Comparison of ENCODE assay signal across 26 cellular contexts in genomic region chr21:43971201-43971991, GRCh38. TPM values are rescaled to one million over a fixed set of nuclear protein-coding genes. Genes with fewer than 3 reads are reported as not detected.
DNase-seq lines count a peak whose midpoint lies in the region; ATAC-seq, FAIRE-seq and TF ChIP-seq lines count a peak whose summit lies in the region.
"Had no signal": no experiment of that assay in that cellular context is flagged by ENCODE, and none has a peak within 500 bp of the region (broad histone marks: within the 10 kb centered on the region; RNA-seq: fewer than 3 reads in every experiment).

No MANE protein-coding gene starts in this region.

- intact Hi-C loops in right lobe of liver (cut with DNase I) = no loop called here

- CTCF ChIA-PET in H1 (lab: Charles Lee; ENCODE audit: partially characterized antibody) = interaction anchor here (0.6 to 1.0 kb wide), 2 partner anchors 49 to 159 kb away, joined by 3 read pairs; no protein-coding TSS in a partner anchor

- H3K27ac ChIP-seq in H1 (ENCODE audit: low read depth, low read length) = no peak overlapping the region
- peak overlapping the region in 1 of 3 donors; percentile 13 for H3K27ac ChIP-seq in right lobe of liver
- H3K27ac ChIP-seq in coronary artery = no peak overlapping the region
- H3K27ac ChIP-seq: GM23248, HL-60 had no signal

- H4K8ac ChIP-seq in H1 (ENCODE audit: extremely low read depth, insufficient read depth, low read length) = peak overlapping the region; percentile 57; the same call in 1 of the 2 replicates

- H3K9me3 Mint-ChIP-seq in activated naive CD8-positive, alpha-beta T cell (ENCODE audit: low read depth) = no peaks in the 10 kb centered on the region
- no peaks in the 10 kb centered on the region for H3K9me3 Mint-ChIP-seq in activated naive CD8-positive, alpha-beta T cell treated with anti-CD3 and anti-CD28 coated beads, Interleukin-2, amount 50 U/mL, for 24 hours
- no peaks in the 10 kb centered on the region for H3K9me3 Mint-ChIP-seq in stimulated activated effector memory CD8-positive, alpha-beta T cell treated with anti-CD3 and anti-CD28 coated beads, Interleukin-12 subunit alpha, Interleukin-12 subunit beta, amount 100 ng/mL, for 72 hours
- H3K9me3 Mint-ChIP-seq: activated CD8-positive, alpha-beta T cell treated with anti-CD3 and anti-CD28 coated beads for 36 hours had no signal

- H3K4me3 ChIP-seq in H1 (ENCODE audit: extremely low read depth in 1 of 4, insufficient read depth in 2 of 4, low read depth in 3 of 4, low read length in 4 of 4) (no peak overlapping the region), right lobe of liver (no peak overlapping the region), coronary artery (no peak overlapping the region)
- H3K4me3 ChIP-seq: GM23248, lung had no signal

- no peak for DNase-seq in activated naive CD8-positive, alpha-beta T cell treated with anti-CD3 and anti-CD28 coated beads, Interleukin-2, amount 50 U/mL, for 24 hours
- DNase-seq in H1 (ENCODE audit: low read depth in 1 of 2, low spot score in 2 of 2) = no peak
- DNase-seq in right lobe of liver = peak in 2 of 3 donors; percentile 65 to 67
- no peak for DNase-seq in stimulated activated effector memory CD8-positive, alpha-beta T cell treated with anti-CD3 and anti-CD28 coated beads, Interleukin-12 subunit alpha, Interleukin-12 subunit beta, amount 100 ng/mL, for 72 hours (ENCODE audit: low spot score in 2 of 2)
- DNase-seq in coronary artery (ENCODE audit: low spot score) = no peak
- no peak for DNase-seq in NCI-H146 (lab: John Stamatoyannopoulos, UW)
- DNase-seq in DMS153 treated with DMSO at 0.1 percent for 48 hours (lab: John Stamatoyannopoulos, UW; ENCODE audit: unreplicated experiment) = no peak
- DNase-seq: activated CD8-positive, alpha-beta T cell treated with anti-CD3 and anti-CD28 coated beads for 36 hours; activated gamma-delta T cell treated with Interleukin-2 at 50 U/mL for 16 hours; activated T-cell treated with anti-CD3 and anti-CD28 coated beads for 4 hours; DND-41; GM23248; NCI-H1105 treated with DMSO at 0.1 percent for 48 hours; NCI-H2081; NCI-H446 treated with DMSO at 0.1 percent for 48 hours; occipital lobe; stimulated activated CD4-positive, alpha-beta T cell treated with anti-CD3 and anti-CD28 coated beads, Interleukin-15, amount 100 ng/mL, for 24 hours had no signal

- H3K4me1 ChIP-seq in H1 (replicated peaks in 1 of 4; ENCODE audit: control insufficient read depth in 3 of 4, insufficient read depth in 4 of 4, low read length in 3 of 4) (no peaks in the 10 kb centered on the region; a peak in 1 of 7 replicates), right lobe of liver (peaks cover 0 to 11% (median 0%) of the 10 kb centered on the region in 4 donors)

- no peak overlapping the region for H2BK20ac ChIP-seq in H1 (ENCODE audit: low read length)

- no peaks in the 10 kb centered on the region for H3K27me3 ChIP-seq in H1 (replicated peaks in 1 of 4; ENCODE audit: control insufficient read depth in 3 of 4, extremely low read depth in 1 of 4, insufficient read depth in 3 of 4, low read length in 3 of 4)
- no peaks in the 10 kb centered on the region for H3K27me3 ChIP-seq in right lobe of liver

- no peak for TF ChIP-seq POLR2A in H1 (IDR thresholded peaks at IDR 0.05; ENCODE audit: control extremely low read depth in 1 of 2, low read depth in 2 of 2, low read length in 2 of 2)
- no peak for TF ChIP-seq POLR2A in right lobe of liver (IDR thresholded peaks at IDR 0.05)

- H3K27me3 Mint-ChIP-seq in activated naive CD8-positive, alpha-beta T cell = no peaks in the 10 kb centered on the region
- H3K27me3 Mint-ChIP-seq in activated naive CD8-positive, alpha-beta T cell treated with anti-CD3 and anti-CD28 coated beads, Interleukin-2, amount 50 U/mL, for 24 hours = no peaks in the 10 kb centered on the region
- H3K27me3 Mint-ChIP-seq: activated CD8-positive, alpha-beta T cell treated with anti-CD3 and anti-CD28 coated beads for 36 hours; B cell had no signal

- peaks cover 0 to 6% of the 10 kb centered on the region in 2 experiments for H4K20me1 ChIP-seq in H1 (replicated peaks in 1 of 2; ENCODE audit: control insufficient read depth in 1 of 2, insufficient read depth in 2 of 2, low read length in 2 of 2)

- H4K91ac ChIP-seq in H1 (replicated peaks; ENCODE audit: insufficient read length, low read length) = no peak overlapping the region

- H3K36me3 ChIP-seq in H1 (ENCODE audit: control insufficient read depth in 2 of 4, insufficient read depth in 4 of 4, low read length in 3 of 4) = no peaks in the 10 kb centered on the region
- peaks cover 0 to 40% (median 8%) of the 10 kb centered on the region in 4 donors for H3K36me3 ChIP-seq in right lobe of liver

- H3K4me2 ChIP-seq in H1 (ENCODE audit: insufficient read depth in 1 of 2, low read depth in 2 of 2, low read length in 2 of 2) = no peak overlapping the region

- H3K4me1 Mint-ChIP-seq in activated naive CD8-positive, alpha-beta T cell (ENCODE audit: low read depth) = peaks cover 6% of the 10 kb centered on the region
- peaks cover 6% of the 10 kb centered on the region for H3K4me1 Mint-ChIP-seq in activated naive CD8-positive, alpha-beta T cell treated with anti-CD3 and anti-CD28 coated beads, Interleukin-2, amount 50 U/mL, for 24 hours
- H3K4me1 Mint-ChIP-seq in stimulated activated effector memory CD8-positive, alpha-beta T cell treated with anti-CD3 and anti-CD28 coated beads, Interleukin-12 subunit alpha, Interleukin-12 subunit beta, amount 100 ng/mL, for 72 hours = peaks cover 16% of the 10 kb centered on the region

- H3K9me3 ChIP-seq in H1 (ENCODE audit: insufficient read depth in 2 of 2, low read depth in 1 of 2, low read length in 1 of 2) (no peaks in the 10 kb centered on the region), right lobe of liver (no peaks in the 10 kb centered on the region)

- no peaks in the 10 kb centered on the region for H3K79me1 ChIP-seq in H1 (ENCODE audit: low read depth, low read length)

- no peak overlapping the region for H2BK5ac ChIP-seq in H1 (ENCODE audit: low read depth, low read length)

- no peak overlapping the region for H3K56ac ChIP-seq in H1 (replicated peaks; ENCODE audit: insufficient read length, low read depth, low read length)

- no peak for TF ChIP-seq EP300 in H1 (IDR thresholded peaks at IDR 0.05; ENCODE audit: borderline replicate concordance in 1 of 2, low read depth in 2 of 2, low read length in 2 of 2)

- H4K5ac ChIP-seq in H1 (ENCODE audit: insufficient read length, low read depth, low read length) = no peak overlapping the region

- H3K18ac ChIP-seq in H1 (ENCODE audit: extremely low read depth, low read length) = no peak overlapping the region

- H2BK15ac ChIP-seq in H1 (ENCODE audit: low read length) = no peak overlapping the region

- peak overlapping the region; percentile 72 for H3K27ac Mint-ChIP-seq in activated naive CD8-positive, alpha-beta T cell
- H3K27ac Mint-ChIP-seq in activated naive CD8-positive, alpha-beta T cell treated with anti-CD3 and anti-CD28 coated beads, Interleukin-2, amount 50 U/mL, for 24 hours = no peak overlapping the region
- peak overlapping the region; percentile 56 for H3K27ac Mint-ChIP-seq in stimulated activated effector memory CD8-positive, alpha-beta T cell treated with anti-CD3 and anti-CD28 coated beads, Interleukin-12 subunit alpha, Interleukin-12 subunit beta, amount 100 ng/mL, for 72 hours
- H3K27ac Mint-ChIP-seq: activated CD8-positive, alpha-beta T cell treated with anti-CD3 and anti-CD28 coated beads for 36 hours; B cell had no signal

- no peak overlapping the region for H2BK120ac ChIP-seq in H1 (replicated peaks; ENCODE audit: low read depth, low read length)

- H3K4me3 Mint-ChIP-seq in activated naive CD8-positive, alpha-beta T cell = no peak overlapping the region
- H3K4me3 Mint-ChIP-seq in activated naive CD8-positive, alpha-beta T cell treated with anti-CD3 and anti-CD28 coated beads, Interleukin-2, amount 50 U/mL, for 24 hours = no peak overlapping the region
- no peak overlapping the region for H3K4me3 Mint-ChIP-seq in stimulated activated effector memory CD8-positive, alpha-beta T cell treated with anti-CD3 and anti-CD28 coated beads, Interleukin-12 subunit alpha, Interleukin-12 subunit beta, amount 100 ng/mL, for 72 hours
- H3K4me3 Mint-ChIP-seq: activated CD8-positive, alpha-beta T cell treated with anti-CD3 and anti-CD28 coated beads for 36 hours; B cell had no signal

- no peak overlapping the region for H3K4ac ChIP-seq in H1 (replicated peaks; ENCODE audit: insufficient read length, low read depth, low read length)

- peaks cover 7% of the 10 kb centered on the region; the same call in 1 of the 2 replicates for H3K23me2 ChIP-seq in H1 (ENCODE audit: low read depth, low read length)

- no peak overlapping the region for H2AFZ ChIP-seq in H1 (ENCODE audit: low read length)
- H2AFZ ChIP-seq: GM23248 had no signal

- FAIRE-seq in H1 (lab: Jason Lieb, UNC) = no peak
- FAIRE-seq: A204.1, endometrium, GM19239, RCC 7860 had no signal

- no peak overlapping the region for H3K14ac ChIP-seq in H1 (ENCODE audit: insufficient read length)

- H2BK12ac ChIP-seq in H1 (ENCODE audit: low read depth, low read length) = no peak overlapping the region

- POLR2A ChIA-PET in H1 (lab: Charles Lee; ENCODE audit: partially characterized antibody) = no interaction called here

- TF ChIP-seq RAD21 in H1 (IDR thresholded peaks at IDR 0.05 in 1 of 2, conservative IDR thresholded peaks at IDR 0.05 in 1 of 2; ENCODE audit: low read depth in 2 of 2, low read length in 2 of 2) = no peak

- H3K79me2 ChIP-seq in H1 (ENCODE audit: control insufficient read depth in 1 of 2, insufficient read depth in 2 of 2, low read length in 2 of 2) = no peaks in the 10 kb centered on the region

- WGBS in H1 (ENCODE audit: extremely low coverage in 1 of 2, insufficient coverage in 1 of 2, insufficient read length in 1 of 2, insufficient replicate concordance in 2 of 2, low coverage in 1 of 2, low lambda C conversion rate in 2 of 2, missing lambda C conversion rate in 1 of 2), 2 experiments = 89% methylated on average over 24 of the region's 29 CpGs; no CpG with 5 or more reads in 1 of the 2 experiments
- 56% methylated on average over 4 of the region's 29 CpGs for WGBS in right lobe of liver (ENCODE audit: insufficient coverage, low coverage, low lambda C conversion rate, missing lambda C conversion rate)

- TF ChIP-seq CTCF in H1 (IDR thresholded peaks at IDR 0.05; ENCODE audit: control extremely low read depth in 1 of 3, insufficient read depth in 1 of 3, low read depth in 1 of 3, low read length in 3 of 3) = no peak
- TF ChIP-seq CTCF in right lobe of liver (IDR thresholded peaks at IDR 0.05) = no peak
- no peak for TF ChIP-seq CTCF in coronary artery (IDR thresholded peaks at IDR 0.05)

- H3K36me3 Mint-ChIP-seq in activated naive CD8-positive, alpha-beta T cell = no peaks in the 10 kb centered on the region
- peaks cover 16% of the 10 kb centered on the region for H3K36me3 Mint-ChIP-seq in activated naive CD8-positive, alpha-beta T cell treated with anti-CD3 and anti-CD28 coated beads, Interleukin-2, amount 50 U/mL, for 24 hours (ENCODE audit: low read depth)
- peaks cover 40% of the 10 kb centered on the region for H3K36me3 Mint-ChIP-seq in stimulated activated effector memory CD8-positive, alpha-beta T cell treated with anti-CD3 and anti-CD28 coated beads, Interleukin-12 subunit alpha, Interleukin-12 subunit beta, amount 100 ng/mL, for 72 hours

- no peak overlapping the region for H3K9ac ChIP-seq in H1 (replicated peaks in 1 of 4; ENCODE audit: extremely low read depth in 1 of 4, low read depth in 3 of 4, low read length in 3 of 4)
- H3K9ac ChIP-seq: GM23248 had no signal

- no peak for ATAC-seq in activated naive CD8-positive, alpha-beta T cell treated with anti-CD3 and anti-CD28 coated beads, Interleukin-2, amount 50 U/mL, for 24 hours
- peak; percentile 63 to 85 (median 76) for ATAC-seq in right lobe of liver
- no peak for ATAC-seq in stimulated activated effector memory CD8-positive, alpha-beta T cell treated with anti-CD3 and anti-CD28 coated beads, Interleukin-12 subunit alpha, Interleukin-12 subunit beta, amount 100 ng/mL, for 72 hours
- ATAC-seq: activated CD8-positive, alpha-beta T cell treated with anti-CD3 and anti-CD28 coated beads for 36 hours; SK-N-SH treated with all-trans-retinoic acid at 6 μM for 48 hours had no signal

- H2AK5ac ChIP-seq in H1 (ENCODE audit: low read depth, low read length) = no peak overlapping the region

- no peak overlapping the region for H3K23ac ChIP-seq in H1 (ENCODE audit: insufficient read length)

RNA-seq across cellular contexts. Expression of gene TRAPPC10, which starts 40.7 kb away (rescaled TPM):
- 29.8 and 31.0 TPM in 2 replicates for total RNA-seq in H1 (2021; fragmentation: NEBNext Ultra II Directional; extraction: Animal tissue kit (Norgen Biotek cat#: 25700))
- polyA plus RNA-seq in H1 (2011; rRNA removed) = 18.5 and 22.7 TPM in 2 replicates
- polyA plus RNA-seq in H1 (2011; cell fraction: cytosol; rRNA removed) = 18.0 TPM
- 51.7 TPM for polyA plus RNA-seq in H1 (2011; cell fraction: nucleus; rRNA removed)
- 16.4 to 22.2 TPM (median 19.2 TPM) in 4 replicates for polyA plus RNA-seq in H1 (2012, experiment 1 of 2)
- 4.7 TPM for polyA plus RNA-seq in H1 (2012, experiment 2 of 2)
- 14.6 TPM for polyA plus RNA-seq in H1 (2013, experiment 1 of 2)
- polyA plus RNA-seq in H1 (2013, experiment 2 of 2) = 15.8 TPM
- polyA minus RNA-seq in H1 (2011; rRNA and poly(A)+ RNA removed) = 35.8 and 36.3 TPM in 2 replicates
- 17.6 TPM for polyA minus RNA-seq in H1 (2011; cell fraction: cytosol; rRNA and poly(A)+ RNA removed)
- 42.6 TPM for polyA minus RNA-seq in H1 (2011; cell fraction: nucleus; rRNA and poly(A)+ RNA removed)
- total RNA-seq in right lobe of liver = 10 to 100 TPM; 15.4 to 25.6 (median 18.4) TPM

Comparison
In these comparisons a context has a peak if more than half of its experiments do, and no peak if none do; other contexts are left out.
1. ATAC-seq: peak in right lobe of liver (4 of 4); none in activated naive CD8-positive, alpha-beta T cell treated with anti-CD3 and anti-CD28 coated beads, Interleukin-2, amount 50 U/mL, for 24 hours (single experiment) and stimulated activated effector memory CD8-positive, alpha-beta T cell treated with anti-CD3 and anti-CD28 coated beads, Interleukin-12 subunit alpha, Interleukin-12 subunit beta, amount 100 ng/mL, for 72 hours (single experiment).
2. DNase-seq: peak in right lobe of liver (2 of 3); none in activated naive CD8-positive, alpha-beta T cell treated with anti-CD3 and anti-CD28 coated beads, Interleukin-2, amount 50 U/mL, for 24 hours (single experiment), H1 (0 of 2), stimulated activated effector memory CD8-positive, alpha-beta T cell treated with anti-CD3 and anti-CD28 coated beads, Interleukin-12 subunit alpha, Interleukin-12 subunit beta, amount 100 ng/mL, for 72 hours (0 of 2), coronary artery (single experiment), NCI-H146 (single experiment) and DMS153 treated with DMSO at 0.1 percent for 48 hours (single experiment).